22 cellular contexts compared by ENCODE assay signal in the genomic region with DNA sequence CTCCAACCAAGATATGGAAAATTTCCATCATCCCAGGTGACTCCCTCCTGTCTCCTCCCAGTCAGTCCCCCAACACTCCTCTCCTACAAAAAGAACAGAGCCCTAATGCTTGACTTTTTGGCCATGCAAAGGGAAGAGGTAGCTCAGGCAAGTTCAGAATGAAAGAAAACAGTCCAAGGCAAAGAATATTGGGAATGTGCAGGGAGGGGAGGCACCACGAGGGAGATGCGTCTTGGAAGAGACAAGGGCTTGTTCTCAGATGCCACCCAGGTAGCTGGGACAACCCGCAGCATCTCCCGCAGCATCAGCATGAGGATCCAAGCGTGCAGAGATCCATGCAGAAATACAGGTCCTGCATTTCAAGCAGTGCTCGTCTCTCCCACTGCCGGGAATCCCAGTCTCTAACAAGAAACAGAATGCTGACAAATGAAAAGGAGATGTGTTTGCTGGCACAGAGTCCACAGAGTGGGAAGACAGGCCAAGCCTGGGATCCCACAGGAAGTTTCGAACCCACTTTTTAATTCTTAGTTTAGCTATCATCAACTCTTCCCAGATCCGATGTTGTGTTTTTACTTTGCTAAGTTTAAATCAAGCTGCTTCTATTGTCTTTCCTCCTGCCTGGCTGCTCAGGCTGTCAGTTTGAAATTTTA.
DNase-seq lines count a peak whose midpoint lies in the region; ATAC-seq and TF ChIP-seq lines count a peak whose summit lies in the region.
"Had no signal": no experiment of that assay in that cellular context is flagged by ENCODE, and none has a peak within 500 bp of the region (broad histone marks: within the 10 kb centered on the region; RNA-seq: fewer than 3 reads in every experiment).

No MANE protein-coding gene starts in this region.

- no peak for TF ChIP-seq CTCF in fibroblast of the aortic adventitia (IDR thresholded peaks at IDR 0.05; ENCODE audit: insufficient read depth, low read length)
- no peak for TF ChIP-seq CTCF in osteocyte (IDR thresholded peaks at IDR 0.05)

- H3K4me3 Mint-ChIP-seq in osteocyte (ENCODE audit: unreplicated experiment), result no peak overlapping the region
- H3K4me3 Mint-ChIP-seq in T-cell, result no peak overlapping the region
- H3K4me3 Mint-ChIP-seq: activated B cell treated with CpG ODN at 0.5 μM for 24 hours; activated naive CD4-positive, alpha-beta T cell treated with anti-CD3 and anti-CD28 coated beads for 36 hours; activated T-cell treated with anti-CD3 and anti-CD28 coated beads, Interleukin-2, amount 50 U/mL, for 24 hours; neural crest cell had no signal

- H3K4me3 ChIP-seq in SK-N-MC, result peak overlapping the region; percentile 62
- H3K4me3 ChIP-seq in fibroblast of the aortic adventitia (ENCODE audit: low read depth, low read length), result no peak overlapping the region
- H3K4me3 ChIP-seq: SJSA1 had no signal

- H3K9me3 Mint-ChIP-seq in osteocyte (ENCODE audit: unreplicated experiment), result no peaks in the 10 kb centered on the region
- H3K9me3 Mint-ChIP-seq in T-cell, result no peaks in the 10 kb centered on the region
- H3K9me3 Mint-ChIP-seq: activated B cell treated with CpG ODN at 0.5 μM for 24 hours; activated naive CD4-positive, alpha-beta T cell treated with anti-CD3 and anti-CD28 coated beads for 36 hours; activated T-cell treated with anti-CD3 and anti-CD28 coated beads, Interleukin-2, amount 50 U/mL, for 24 hours had no signal

- H3K27ac Mint-ChIP-seq in osteocyte (ENCODE audit: unreplicated experiment), result no peak overlapping the region
- H3K27ac Mint-ChIP-seq in T-cell, result no peak overlapping the region
- H3K27ac Mint-ChIP-seq: activated B cell treated with CpG ODN at 0.5 μM for 24 hours; activated naive CD4-positive, alpha-beta T cell treated with anti-CD3 and anti-CD28 coated beads for 36 hours; activated T-cell treated with anti-CD3 and anti-CD28 coated beads, Interleukin-2, amount 50 U/mL, for 24 hours had no signal

- DNase-seq in NCI-H2029 treated with DMSO at 0.1 percent for 48 hours (lab: John Stamatoyannopoulos, UW) (peak; percentile 14), NCI-H2029 (lab: John Stamatoyannopoulos, UW) (no peak), SK-N-MC (ENCODE audit: low read depth, low spot score) (no peak), fibroblast of the aortic adventitia (ENCODE audit: low read depth) (peak; percentile 55), sciatic nerve (ENCODE audit: low spot score) (no peak), osteocyte (ENCODE audit: extremely low spot score, unreplicated experiment) (no peak), T-cell (no peak)
- DNase-seq: 8988T; activated B cell treated with CpG ODN at 0.5 μM for 24 hours; activated naive CD4-positive, alpha-beta T cell treated with anti-CD3 and anti-CD28 coated beads for 36 hours; activated T-cell treated with anti-CD3 and anti-CD28 coated beads, Interleukin-2, amount 50 U/mL, for 24 hours; BE2C; COR-L47; EL; erythroblast; NCI-H1417 treated with DMSO at 0.1 percent for 48 hours; stimulated activated CD4-positive, alpha-beta T cell treated with anti-CD3 and anti-CD28 coated beads, Interleukin-12 subunit alpha, Interleukin-12 subunit beta, amount 100 ng/mL, for 4 hours had no signal

- CTCF ChIA-PET in T-cell (lab: Charles Lee), result no interaction called here

- no peaks in the 10 kb centered on the region for H3K36me3 Mint-ChIP-seq in osteocyte (ENCODE audit: unreplicated experiment)
- no peaks in the 10 kb centered on the region for H3K36me3 Mint-ChIP-seq in T-cell

- no peaks in the 10 kb centered on the region for H3K36me3 ChIP-seq in SK-N-MC (ENCODE audit: insufficient read depth, low read length)
- H3K36me3 ChIP-seq: BE2C, SJSA1 had no signal

- H3K27ac ChIP-seq in SK-N-MC, result peak overlapping the region; percentile 83
- H3K27ac ChIP-seq: HL-60, SJSA1 had no signal

- H3K4me1 Mint-ChIP-seq in osteocyte (ENCODE audit: unreplicated experiment) (peaks cover 4% of the 10 kb centered on the region), T-cell (no peaks in the 10 kb centered on the region)
- H3K4me1 Mint-ChIP-seq: activated B cell treated with CpG ODN at 0.5 μM for 24 hours had no signal

- POLR2A ChIA-PET in T-cell (lab: Charles Lee), result no interaction called here

- intact Hi-C loops in sciatic nerve (cut with DNase I), result no loop called here

- ATAC-seq in sciatic nerve (peak; percentile 73), HG03432 (IDR thresholded peaks at IDR 0.05; ENCODE audit: unreplicated experiment) (no peak), T-cell (replicated peaks in 1 of 4) (no peak)
- ATAC-seq: left lobe of liver had no signal

- H3K9ac ChIP-seq in SK-N-MC (ENCODE audit: insufficient read length), result peak overlapping the region; percentile 44

- H3K27me3 Mint-ChIP-seq in osteocyte (ENCODE audit: unreplicated experiment) (peaks cover 38% of the 10 kb centered on the region), T-cell (peaks cover 13 to 21% of the 10 kb centered on the region in 2 donors)

- H3K9me3 ChIP-seq in SK-N-MC (ENCODE audit: low read depth, low read length), result no peaks in the 10 kb centered on the region
- H3K9me3 ChIP-seq: BE2C, SJSA1 had no signal

Comparison
In these comparisons a context has a peak if more than half of its experiments do, and no peak if none do; other contexts are left out.
1. DNase-seq: peak in NCI-H2029 treated with DMSO at 0.1 percent for 48 hours (single experiment) and fibroblast of the aortic adventitia (single experiment); none in NCI-H2029 (single experiment), SK-N-MC (single experiment), sciatic nerve (single experiment), osteocyte (single experiment) and T-cell (0 of 34).